ENCODE assay signal across 11 cellular contexts in the genomic region with DNA sequence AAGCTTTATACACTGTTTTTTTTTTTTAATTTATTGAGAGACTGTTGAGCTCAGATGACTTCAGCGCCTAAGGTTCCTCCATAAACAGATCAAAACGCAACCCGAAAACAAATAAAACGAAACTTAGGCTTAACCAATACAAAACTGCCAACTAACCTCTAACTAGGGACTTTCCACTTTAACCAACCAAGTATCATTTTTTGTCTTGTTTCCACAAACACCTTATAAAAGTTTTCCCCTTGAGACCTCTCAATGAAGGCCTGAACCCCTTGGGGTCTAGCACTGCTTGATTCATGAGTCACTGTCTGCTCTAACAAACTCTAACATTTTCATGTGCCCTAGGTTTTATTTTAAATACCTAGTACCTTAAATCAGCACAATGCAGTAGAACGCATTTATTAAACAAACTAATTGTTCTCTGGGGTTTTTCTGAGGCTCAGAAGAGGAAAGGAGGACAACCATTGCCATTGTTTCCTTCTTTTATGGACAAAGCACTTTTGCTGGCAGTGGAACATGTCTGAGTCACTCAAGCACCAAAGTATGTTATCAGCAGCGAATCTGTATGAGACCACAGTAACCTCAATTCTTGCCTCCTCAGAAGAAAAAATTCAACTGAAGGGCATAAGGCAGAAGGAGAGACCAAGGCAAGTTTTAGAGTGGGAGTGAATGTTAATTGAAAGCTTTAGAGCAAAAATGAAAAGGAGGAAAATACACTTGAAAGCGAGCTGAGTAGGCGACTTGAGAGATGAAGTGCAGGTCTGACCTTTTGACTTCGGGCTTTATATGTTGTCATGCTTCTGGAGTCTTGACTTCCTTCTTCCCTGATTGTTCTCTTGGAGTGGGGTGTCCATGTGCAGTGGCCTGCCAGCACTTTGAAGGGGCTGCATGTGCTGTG.
DNase-seq lines count a peak whose midpoint lies in the region; ATAC-seq and TF ChIP-seq lines count a peak whose summit lies in the region.
"Had no signal": no experiment of that assay in that cellular context is flagged by ENCODE, and none has a peak within 500 bp of the region (broad histone marks: within the 10 kb centered on the region; RNA-seq: fewer than 3 reads in every experiment).

No MANE protein-coding gene starts in this region.

- ATAC-seq in GM18508 (IDR thresholded peaks at IDR 0.05; ENCODE audit: insufficient read depth, unreplicated experiment) (peak; percentile 54), GM21526 (IDR thresholded peaks at IDR 0.05; ENCODE audit: low FRiP score, unreplicated experiment) (peak; percentile 82), HG03066 (IDR thresholded peaks at IDR 0.05; ENCODE audit: low read depth, unreplicated experiment) (peak; percentile 73), Panc1 (peak; percentile 66)

- in situ Hi-C loops in Panc1 (cut with HindIII; ENCODE audit: low pct_unique_long_range_greater_than_20kb, low sequenced_read_pairs), result no loop called here

- no peak overlapping the region for H3K27ac ChIP-seq in Panc1 (ENCODE audit: low read length)

- H3K4me3 ChIP-seq in Panc1 (ENCODE audit: low read depth in 2 of 2, low read length in 2 of 2), result no peak overlapping the region

- POLR2A ChIA-PET in Panc1 (lab: Charles Lee), result no interaction called here

- DNase-seq in Panc1 (ENCODE audit: low read depth, low spot score) (no peak), NCI-H1092 treated with DMSO at 0.1 percent for 48 hours (lab: John Stamatoyannopoulos, UW) (no peak), GDM1 (lab: John Stamatoyannopoulos, UW) (no peak), ureter (ENCODE audit: low spot score) (no peak), NOMO-1 treated with DMSO at 0.1 percent for 48 hours (lab: John Stamatoyannopoulos, UW; ENCODE audit: unreplicated experiment) (no peak)
- DNase-seq: activated naive CD4-positive, alpha-beta T cell treated with anti-CD3 and anti-CD28 coated beads, Interleukin-2, amount 10 ng/mL, durations not matched to agents 7 days and 5 days; head of caudate nucleus; NCI-H1694 treated with DMSO at 0.1 percent for 48 hours had no signal

- H3K4me1 ChIP-seq in Panc1 (ENCODE audit: control insufficient read depth, insufficient read depth, low read length), result no peaks in the 10 kb centered on the region

- CTCF ChIA-PET in Panc1 (lab: Charles Lee), result no interaction called here

- no TSS peak for BruUV-seq in Panc1 (replicated peaks; lab: Mats Ljungman, UMichigan)

- TF ChIP-seq CTCF in Panc1 (IDR thresholded peaks at IDR 0.05), result no peak

- intact Hi-C loops in Panc1 (cut with micrococcal nuclease; ENCODE audit: unreplicated experiment), result no loop called here

- H3K9me3 ChIP-seq in Panc1 (ENCODE audit: control insufficient read depth, insufficient read depth, low read depth, low read length), result peaks cover 3% of the 10 kb centered on the region; the same call in 1 of the 2 replicates

- H3K27me3 ChIP-seq in Panc1 (ENCODE audit: control insufficient read depth, insufficient read depth, low read length), result no peaks in the 10 kb centered on the region

- H3K36me3 ChIP-seq in Panc1 (ENCODE audit: control insufficient read depth, insufficient read depth, low read length), result no peaks in the 10 kb centered on the region
